In the genomic region with DNA sequence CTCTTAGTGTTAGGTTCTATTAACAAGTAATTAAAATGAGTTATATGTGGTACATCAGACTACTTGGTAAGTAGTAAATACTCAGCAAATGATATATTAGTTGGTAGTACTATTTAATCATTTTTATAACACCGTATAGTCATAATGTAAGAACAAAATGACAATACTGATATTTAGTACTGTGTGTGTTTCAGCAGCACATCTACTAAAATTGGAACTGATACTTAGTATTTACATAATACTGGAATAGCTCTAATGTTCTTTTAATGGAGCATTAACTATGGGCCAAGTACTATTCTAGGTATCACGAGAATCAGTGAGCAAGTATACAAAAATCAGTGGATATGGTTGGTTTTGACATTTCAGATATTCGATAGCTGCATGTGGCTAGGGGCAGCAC, we compare ENCODE assay signal across 25 cellular contexts. TPM values are rescaled to one million over a fixed set of nuclear protein-coding genes. Genes with fewer than 3 reads are reported as not detected.
DNase-seq lines count a peak whose midpoint lies in the region; ATAC-seq and TF ChIP-seq lines count a peak whose summit lies in the region.
"Had no signal": no experiment of that assay in that cellular context is flagged by ENCODE, and none has a peak within 500 bp of the region (broad histone marks: within the 10 kb centered on the region; RNA-seq: fewer than 3 reads in every experiment).

No MANE protein-coding gene starts in this region.

- POLR2A ChIA-PET in activated B cell treated with CpG ODN at 0.5 μM for 24 hours (lab: Charles Lee) = no interaction called here

- DNase-seq in activated CD8-positive, alpha-beta memory T cell treated with anti-CD3 and anti-CD28 coated beads, Interleukin-2, amount 10 ng/mL, durations not matched to agents 7 days and 5 days = no peak
- DNase-seq in activated CD8-positive, alpha-beta memory T cell treated with anti-CD3 and anti-CD28 coated beads for 24 hours = no peak
- DNase-seq in activated B cell treated with CpG ODN at 0.5 μM for 24 hours (no peak), NCI-H1105 (lab: John Stamatoyannopoulos, UW) (no peak), glomerular visceral epithelial cell (ENCODE audit: extremely low spot score) (no peak), GM10266 (ENCODE audit: extremely low spot score) (no peak)
- DNase-seq: amniotic stem cell; CD4-positive, alpha-beta memory T cell; effector CD4-positive, alpha-beta T cell; heart right ventricle; islet precursor cell; MM.1S; naive thymus-derived CD8-positive, alpha-beta T cell; NCI-H1930; NCI-H446 treated with DMSO at 0.1 percent for 48 hours; SHP77 treated with DMSO at 0.1 percent for 48 hours; stimulated activated CD4-positive, alpha-beta T cell treated with anti-CD3 and anti-CD28 coated beads, Interleukin-4, amount 100 ng/mL, for 4 hours; transverse colon had no signal

- H3K4me1 ChIP-seq in iPS-20b (ENCODE audit: insufficient read depth, low read length) = peaks cover 16% of the 10 kb centered on the region; the same call in 1 of the 2 replicates

- peaks cover 50% of the 10 kb centered on the region for H3K4me1 Mint-ChIP-seq in activated CD8-positive, alpha-beta memory T cell treated with anti-CD3 and anti-CD28 coated beads, Interleukin-2, amount 10 ng/mL, durations not matched to agents 7 days and 5 days
- peaks cover 51% of the 10 kb centered on the region for H3K4me1 Mint-ChIP-seq in activated B cell treated with CpG ODN at 0.5 μM for 24 hours

- no peak overlapping the region for H3K4me3 ChIP-seq in iPS-20b (ENCODE audit: low read length)
- H3K4me3 ChIP-seq: prostate gland, smooth muscle cell, transverse colon had no signal

- no peak overlapping the region for H3K27ac ChIP-seq in iPS-20b (ENCODE audit: low read length)
- H3K27ac ChIP-seq: prostate gland, transverse colon had no signal

- TF ChIP-seq CTCF in activated B cell treated with CpG ODN at 0.5 μM for 24 hours (IDR thresholded peaks at IDR 0.05) (no peak), GM10266 (IDR thresholded peaks at IDR 0.05; ENCODE audit: control insufficient read depth, insufficient read depth, low read depth, missing control alignments) (no peak)

- intact Hi-C loops in activated B cell treated with CpG ODN at 0.5 μM for 24 hours (cut with micrococcal nuclease) = no loop called here

- H3K9ac ChIP-seq in iPS-20b (ENCODE audit: low read depth, low read length) = peak overlapping the region; percentile 99; the same call in 1 of the 2 replicates

- no peaks in the 10 kb centered on the region for H3K9me3 Mint-ChIP-seq in activated CD8-positive, alpha-beta memory T cell treated with anti-CD3 and anti-CD28 coated beads, Interleukin-2, amount 10 ng/mL, durations not matched to agents 7 days and 5 days (ENCODE audit: low read depth)
- no peaks in the 10 kb centered on the region for H3K9me3 Mint-ChIP-seq in activated B cell treated with CpG ODN at 0.5 μM for 24 hours
- H3K9me3 Mint-ChIP-seq: central memory CD8-positive, alpha-beta T cell; naive thymus-derived CD8-positive, alpha-beta T cell; T-helper 1 cell treated with Interleukin-12 subunit alpha and Interleukin-12 subunit beta and Interleukin-4 antibody, amounts not matched to agents 30 μg/mL and 1 μg/mL, for 36 hours had no signal

- peaks cover 53% of the 10 kb centered on the region for H3K36me3 Mint-ChIP-seq in activated CD8-positive, alpha-beta memory T cell treated with anti-CD3 and anti-CD28 coated beads, Interleukin-2, amount 10 ng/mL, durations not matched to agents 7 days and 5 days
- peaks cover 62% of the 10 kb centered on the region for H3K36me3 Mint-ChIP-seq in activated B cell treated with CpG ODN at 0.5 μM for 24 hours (ENCODE audit: low read depth)

- no peaks in the 10 kb centered on the region for H3K27me3 ChIP-seq in iPS-20b (ENCODE audit: insufficient read depth, low read length)
- H3K27me3 ChIP-seq: heart right ventricle, transverse colon had no signal

- no peak overlapping the region for H3K4me3 Mint-ChIP-seq in activated CD8-positive, alpha-beta memory T cell treated with anti-CD3 and anti-CD28 coated beads, Interleukin-2, amount 10 ng/mL, durations not matched to agents 7 days and 5 days
- no peak overlapping the region for H3K4me3 Mint-ChIP-seq in activated B cell treated with CpG ODN at 0.5 μM for 24 hours
- H3K4me3 Mint-ChIP-seq: central memory CD8-positive, alpha-beta T cell; T-helper 1 cell treated with Interleukin-12 subunit alpha and Interleukin-12 subunit beta and Interleukin-4 antibody, amounts not matched to agents 30 μg/mL and 1 μg/mL, for 36 hours had no signal

- peaks cover 66% of the 10 kb centered on the region for H3K36me3 ChIP-seq in iPS-20b (ENCODE audit: insufficient read depth, low read depth, low read length)
- H3K36me3 ChIP-seq: prostate gland had no signal

- no peaks in the 10 kb centered on the region for H3K9me3 ChIP-seq in iPS-20b (ENCODE audit: insufficient read depth, low read depth, low read length)
- H3K9me3 ChIP-seq: heart right ventricle, prostate gland, transverse colon had no signal

- H3K27me3 Mint-ChIP-seq in activated CD8-positive, alpha-beta memory T cell treated with anti-CD3 and anti-CD28 coated beads, Interleukin-2, amount 10 ng/mL, durations not matched to agents 7 days and 5 days = no peaks in the 10 kb centered on the region
- no peaks in the 10 kb centered on the region for H3K27me3 Mint-ChIP-seq in activated B cell treated with CpG ODN at 0.5 μM for 24 hours
- H3K27me3 Mint-ChIP-seq: CD4-positive, alpha-beta memory T cell; central memory CD8-positive, alpha-beta T cell; memory B cell; naive thymus-derived CD8-positive, alpha-beta T cell had no signal

- ATAC-seq in activated CD8-positive, alpha-beta memory T cell treated with anti-CD3 and anti-CD28 coated beads, Interleukin-2, amount 10 ng/mL, durations not matched to agents 7 days and 5 days = no peak
- ATAC-seq in GM18520 (IDR thresholded peaks at IDR 0.05; ENCODE audit: unreplicated experiment) = peak; percentile 13
- ATAC-seq in activated B cell treated with CpG ODN at 0.5 μM for 24 hours (ENCODE audit: low read depth) = no peak
- ATAC-seq: heart right ventricle; naive thymus-derived CD8-positive, alpha-beta T cell had no signal

- H3K27ac Mint-ChIP-seq in activated CD8-positive, alpha-beta memory T cell treated with anti-CD3 and anti-CD28 coated beads, Interleukin-2, amount 10 ng/mL, durations not matched to agents 7 days and 5 days = peak overlapping the region; percentile 28
- H3K27ac Mint-ChIP-seq in activated B cell treated with CpG ODN at 0.5 μM for 24 hours = peak overlapping the region; percentile 25
- H3K27ac Mint-ChIP-seq: memory B cell; T-helper 1 cell treated with Interleukin-12 subunit alpha and Interleukin-12 subunit beta and Interleukin-4 antibody, amounts not matched to agents 30 μg/mL and 1 μg/mL, for 36 hours had no signal

- CTCF ChIA-PET in activated CD8-positive, alpha-beta memory T cell treated with anti-CD3 and anti-CD28 coated beads, Interleukin-2, amount 10 ng/mL, durations not matched to agents 7 days and 5 days (lab: Charles Lee) = no interaction called here
- CTCF ChIA-PET in activated B cell treated with CpG ODN at 0.5 μM for 24 hours (lab: Charles Lee) = no interaction called here

RNA-seq across cellular contexts. Expression of gene ERVMER34-1, which starts 35.3 kb away (rescaled TPM):
- total RNA-seq in activated CD8-positive, alpha-beta memory T cell treated with anti-CD3 and anti-CD28 coated beads, Interleukin-2, amount 10 ng/mL, durations not matched to agents 7 days and 5 days = not detected
- total RNA-seq in activated B cell treated with CpG ODN at 0.5 μM for 24 hours = not detected in 2 replicates
- total RNA-seq: CD4-positive, alpha-beta memory T cell; naive thymus-derived CD8-positive, alpha-beta T cell had no signal

RNA-seq across cellular contexts. Expression of gene USP46, which starts 56.8 kb away (rescaled TPM):
- 10 to 100 TPM in 1 of 2 experiments, 1 to 10 TPM in 1; 7.7 to 12.9 TPM for total RNA-seq in activated CD8-positive, alpha-beta memory T cell treated with anti-CD3 and anti-CD28 coated beads, Interleukin-2, amount 10 ng/mL, durations not matched to agents 7 days and 5 days
- total RNA-seq in activated B cell treated with CpG ODN at 0.5 μM for 24 hours = 12.6 and 13.3 TPM in 2 replicates
